Comparison of ENCODE assay signal across 8 cellular contexts in genomic region chr13:98576963-98577822, GRCh38. TPM values are rescaled to one million over a fixed set of nuclear protein-coding genes. Genes with fewer than 3 reads are reported as not detected.
A peak's percentile ranks its signal among the peaks of the same experiment; 100 is the strongest.
DNase-seq lines count a peak whose midpoint lies in the region; ATAC-seq and TF ChIP-seq lines count a peak whose summit lies in the region.

Gene STK24, minus strand, starts transcription at chr13:98577107. Its CDS starts 321 bp downstream, at chr13:98576786.

- H3K27ac Mint-ChIP-seq in CD4-positive, alpha-beta T cell: peak within 1 kb of the TSS; percentile 93
- H3K27ac Mint-ChIP-seq in activated T-helper 17 cell treated with anti-CD3 and anti-CD28 coated beads, Interleukin-2, amount 50 U/mL, for 72 hours: peak within 1 kb of the TSS; percentile 90
- H3K27ac Mint-ChIP-seq in naive B cell: peak within 1 kb of the TSS; percentile 90 to 98 (median 95)

- H3K27ac ChIP-seq in CD4-positive, alpha-beta T cell (ENCODE audit: low read depth, low read length): peak within 1 kb of the TSS; percentile 82

- H3K9me3 Mint-ChIP-seq in CD4-positive, alpha-beta T cell: no peaks in the 10 kb centered on the region
- no peaks in the 10 kb centered on the region for H3K9me3 Mint-ChIP-seq in activated T-helper 17 cell treated with anti-CD3 and anti-CD28 coated beads, Interleukin-2, amount 50 U/mL, for 72 hours
- no peaks in the 10 kb centered on the region for H3K9me3 Mint-ChIP-seq in naive B cell

- peak; percentile 81 for TF ChIP-seq POLR2A in GM19099 (IDR thresholded peaks at IDR 0.05; ENCODE audit: extremely low read depth, insufficient read length, low read depth)

- H3K9me3 ChIP-seq in CD4-positive, alpha-beta T cell (ENCODE audit: control insufficient read depth, low read length): no peaks in the 10 kb centered on the region

- no peaks in the 10 kb centered on the region for H3K27me3 Mint-ChIP-seq in CD4-positive, alpha-beta T cell
- H3K27me3 Mint-ChIP-seq in activated T-helper 17 cell treated with anti-CD3 and anti-CD28 coated beads, Interleukin-2, amount 50 U/mL, for 72 hours: no peaks in the 10 kb centered on the region
- no peaks in the 10 kb centered on the region for H3K27me3 Mint-ChIP-seq in naive B cell

- no peak for TF ChIP-seq CTCF in CD4-positive, alpha-beta T cell (IDR thresholded peaks at IDR 0.05)

- POLR2A ChIA-PET in CD4-positive, alpha-beta T cell (lab: Charles Lee): interaction anchor here (1.0 to 3.3 kb wide), 7 partner anchors 10 to 120 kb away, joined by 3 to 42 read pairs (median 4); no protein-coding TSS in a partner anchor

- peak within 1 kb of the TSS; percentile 97 for H3K4me3 Mint-ChIP-seq in CD4-positive, alpha-beta T cell
- peak within 1 kb of the TSS; percentile 90 for H3K4me3 Mint-ChIP-seq in activated T-helper 17 cell treated with anti-CD3 and anti-CD28 coated beads, Interleukin-2, amount 50 U/mL, for 72 hours
- peak within 1 kb of the TSS; percentile 80 to 95 (median 92) for H3K4me3 Mint-ChIP-seq in naive B cell

- ATAC-seq in CD4-positive, alpha-beta T cell (ENCODE audit: poor library complexity): peak; percentile 39
- ATAC-seq in HG03280 (IDR thresholded peaks at IDR 0.05; ENCODE audit: unreplicated experiment) (peak; percentile 67), naive B cell (ENCODE audit: low read depth in 2 of 2) (peak; percentile 72 to 74)
- ATAC-seq in activated T-helper 17 cell treated with anti-CD3 and anti-CD28 coated beads, Interleukin-2, amount 50 U/mL, for 72 hours (replicated peaks): peak; percentile 44

- H3K27me3 ChIP-seq in CD4-positive, alpha-beta T cell (ENCODE audit: control insufficient read depth, insufficient read depth, low read length): no peaks in the 10 kb centered on the region

- CTCF ChIA-PET in CD4-positive, alpha-beta T cell (lab: Charles Lee): interaction anchor here (1.1 to 1.3 kb wide), 2 partner anchors 20 to 76 kb away, joined by 3 to 4 read pairs; no protein-coding TSS in a partner anchor

- peaks cover 49% of the 10 kb centered on the region for H3K4me1 Mint-ChIP-seq in CD4-positive, alpha-beta T cell (ENCODE audit: low read depth)
- peaks cover 20% of the 10 kb centered on the region for H3K4me1 Mint-ChIP-seq in activated T-helper 17 cell treated with anti-CD3 and anti-CD28 coated beads, Interleukin-2, amount 50 U/mL, for 72 hours
- H3K4me1 Mint-ChIP-seq in naive B cell: peaks cover 31 to 46% (median 36%) of the 10 kb centered on the region in 3 donors

- intact Hi-C loops in CD4-positive, alpha-beta T cell (cut with DNase I, micrococcal nuclease): loop anchor here (2.0 to 5.0 kb wide), 4 partner anchors 35 to 600 kb away; no protein-coding TSS in a partner anchor

- H3K36me3 Mint-ChIP-seq in CD4-positive, alpha-beta T cell (ENCODE audit: low read depth): peaks cover 9% of the 10 kb centered on the region
- H3K36me3 Mint-ChIP-seq in activated T-helper 17 cell treated with anti-CD3 and anti-CD28 coated beads, Interleukin-2, amount 50 U/mL, for 72 hours (ENCODE audit: low read depth): peaks cover 38% of the 10 kb centered on the region
- no peaks in the 10 kb centered on the region for H3K36me3 Mint-ChIP-seq in naive B cell

- DNase-seq in CD4-positive, alpha-beta T cell: peak in 7 of 10 experiments; percentile 15 to 67 (median 41)
- DNase-seq in OCI-M1 (lab: John Stamatoyannopoulos, UW) (peak; percentile 82), fibroblast of gingiva (ENCODE audit: low read depth) (peak; percentile 77), naive B cell (peak; percentile 71), superior temporal gyrus (ENCODE audit: extremely low spot score) (peak; percentile 54)

RNA-seq across cellular contexts. Expression of gene STK24, which starts in this region (rescaled TPM):
- total RNA-seq in CD4-positive, alpha-beta T cell: 10 to 100 TPM; 82.3 to 85.2 TPM
- total RNA-seq in activated T-helper 17 cell treated with anti-CD3 and anti-CD28 coated beads, Interleukin-2, amount 50 U/mL, for 72 hours: 100 to 1,000 TPM; 212 to 231 TPM
- 10 to 100 TPM; 30.2 to 63.1 (median 37.2) TPM for polyA plus RNA-seq in naive B cell (ENCODE audit: low read depth in 6 of 6)

Comparison
In these comparisons a context has a peak if more than half of its experiments do, and no peak if none do; other contexts are left out.
1. Peak in every context shown above with its lines: DNase-seq, ATAC-seq and H3K27ac ChIP-seq.